Comparison of ENCODE assay signal across 31 cellular contexts in genomic region chr7:45410893-45411292, GRCh38.
"Had no signal": no experiment of that assay in that cellular context is flagged by ENCODE, and none has a peak within 500 bp of the region (broad histone marks: within the 10 kb centered on the region; RNA-seq: fewer than 3 reads in every experiment).

No MANE protein-coding gene starts in this region.

- H3K4me2 ChIP-seq: PC-9 had no signal

- H3K27ac ChIP-seq: PC-9, RWPE1, SJCRH30, SK-N-MC had no signal

- H3K36me3 ChIP-seq: MG63, SJCRH30 had no signal

- H3K9me3 ChIP-seq: MG63 had no signal

- H3K27me3 ChIP-seq: MG63, SJCRH30 had no signal

- H3K4me1 ChIP-seq: SJCRH30 had no signal

- DNase-seq: Kasumi-1, MG63, MV-4-11, NCI-H1092, NCI-H1105, NCI-H1417 treated with DMSO at 0.1 percent for 48 hours, NCI-H1436 treated with DMSO at 0.1 percent for 48 hours, NCI-H1694 treated with DMSO at 0.1 percent for 48 hours, NCI-H187 treated with DMSO at 0.1 percent for 48 hours, NCI-H2029 treated with DMSO at 0.1 percent for 48 hours, NCI-H2081 treated with DMSO at 0.1 percent for 48 hours, NCI-H2107, NCI-H2171, NCI-H226, NCI-H446 treated with DMSO at 0.1 percent for 48 hours, NCI-H510A, NCI-H524, NCI-H526, NCI-H69, NCI-H748 treated with DMSO at 0.1 percent for 48 hours, NCI-H82, PC-9, SHP77, SIG-M5, SJCRH30, T-cell had no signal

- H2AFZ ChIP-seq: PC-9 had no signal

- ATAC-seq: Panc1, Right ventricle myocardium inferior, SK-N-SH treated with all-trans-retinoic acid at 6 μM for 48 hours, T-cell had no signal

- H3K4me3 ChIP-seq: MG63, PC-9, SJCRH30, SK-N-MC had no signal
